Comparison of ENCODE assay signal across 24 cellular contexts in the genomic region with DNA sequence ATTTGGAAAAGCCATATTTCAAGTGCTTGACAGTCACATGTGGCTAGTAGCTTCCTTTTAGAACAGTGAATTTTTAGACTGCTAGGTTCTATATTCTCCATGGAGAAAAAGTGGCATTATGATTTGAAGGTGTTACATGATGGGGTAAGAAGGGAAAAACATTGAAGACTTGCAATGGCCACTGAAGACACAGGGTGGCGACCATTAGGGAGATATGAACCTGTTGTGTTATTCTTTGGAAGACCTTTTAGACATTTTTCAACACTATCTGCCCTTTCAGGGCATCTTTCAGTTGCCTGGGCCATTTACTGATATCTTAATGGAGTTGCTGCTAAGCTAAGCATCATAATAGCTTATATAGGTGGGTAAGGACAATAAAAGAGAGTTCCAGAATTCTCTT.
"Had no signal": no experiment of that assay in that cellular context is flagged by ENCODE, and none has a peak within 500 bp of the region (broad histone marks: within the 10 kb centered on the region; RNA-seq: fewer than 3 reads in every experiment).

No MANE protein-coding gene starts in this region.

- H3K4me1 ChIP-seq: colonic mucosa, psoas muscle, right atrium auricular region, thyroid gland, upper lobe of right lung had no signal

- H3K27ac Mint-ChIP-seq: activated CD4-positive, alpha-beta memory T cell treated with anti-CD3 and anti-CD28 coated beads for 36 hours; activated naive CD4-positive, alpha-beta T cell treated with anti-CD3 and anti-CD28 coated beads, Interleukin-2, amount 10 ng/mL, durations not matched to agents 7 days and 5 days; effector memory CD8-positive, alpha-beta T cell; memory B cell; stimulated activated naive CD8-positive, alpha-beta T cell treated with anti-CD3 and anti-CD28 coated beads, Interleukin-15, Interleukin-2, amounts not matched to agents 100 ng/mL and 50 ng/mL, for 24 hours; T-helper 1 cell treated with Interleukin-12 subunit alpha and Interleukin-12 subunit beta and Interleukin-4 antibody, amounts not matched to agents 30 μg/mL and 1 μg/mL, for 36 hours had no signal

- H3K36me3 Mint-ChIP-seq: activated CD4-positive, alpha-beta memory T cell treated with anti-CD3 and anti-CD28 coated beads for 36 hours; activated naive CD4-positive, alpha-beta T cell treated with anti-CD3 and anti-CD28 coated beads, Interleukin-2, amount 10 ng/mL, durations not matched to agents 7 days and 5 days; memory B cell had no signal

- H3K4me3 Mint-ChIP-seq: activated CD4-positive, alpha-beta memory T cell treated with anti-CD3 and anti-CD28 coated beads for 36 hours; activated naive CD4-positive, alpha-beta T cell treated with anti-CD3 and anti-CD28 coated beads, Interleukin-2, amount 10 ng/mL, durations not matched to agents 7 days and 5 days; effector memory CD8-positive, alpha-beta T cell; memory B cell; nephron; stimulated activated naive CD8-positive, alpha-beta T cell treated with anti-CD3 and anti-CD28 coated beads, Interleukin-15, Interleukin-2, amounts not matched to agents 100 ng/mL and 50 ng/mL, for 24 hours; T-helper 1 cell treated with Interleukin-12 subunit alpha and Interleukin-12 subunit beta and Interleukin-4 antibody, amounts not matched to agents 30 μg/mL and 1 μg/mL, for 36 hours had no signal

- DNase-seq: activated CD4-positive, alpha-beta memory T cell treated with anti-CD3 and anti-CD28 coated beads for 36 hours; activated CD4-positive, alpha-beta T cell treated with anti-CD3 and anti-CD28 coated beads for 48 hours; activated effector memory CD4-positive, alpha-beta T cell treated with anti-CD3 and anti-CD28 coated beads, Interleukin-2, amount 50 U/mL, for 16 hours; activated naive CD4-positive, alpha-beta T cell treated with anti-CD3 and anti-CD28 coated beads, Interleukin-2, amount 10 ng/mL, durations not matched to agents 7 days and 5 days; activated T-cell treated with anti-CD3 and anti-CD28 coated beads, Interleukin-2, amount 50 U/mL, for 48 hours; amygdala; colonic mucosa; dorsolateral prefrontal cortex; effector memory CD8-positive, alpha-beta T cell; pancreas; psoas muscle; stimulated activated CD4-positive, alpha-beta T cell treated with anti-CD3 and anti-CD28 coated beads, Interleukin-12 subunit alpha, Interleukin-12 subunit beta, amount 100 ng/mL, for 4 hours; stimulated activated CD4-positive, alpha-beta T cell treated with anti-CD3 and anti-CD28 coated beads, Interleukin-4, amount 100 ng/mL, for 4 hours; substantia nigra; T1000; thyroid gland; upper lobe of right lung had no signal

- H3K27me3 ChIP-seq: colonic mucosa, dorsolateral prefrontal cortex, pancreas, right atrium auricular region, thyroid gland, upper lobe of right lung had no signal

- H3K9me3 Mint-ChIP-seq: nephron; T-helper 1 cell treated with Interleukin-12 subunit alpha and Interleukin-12 subunit beta and Interleukin-4 antibody, amounts not matched to agents 30 μg/mL and 1 μg/mL, for 36 hours had no signal

- FAIRE-seq: bronchial epithelial cell, islet of Langerhans, pancreas had no signal

- H3K9me3 ChIP-seq: colonic mucosa, pancreas, psoas muscle, right atrium auricular region, thyroid gland, upper lobe of right lung had no signal

- H3K27ac ChIP-seq: colonic mucosa, dorsolateral prefrontal cortex, pancreas, psoas muscle, right atrium auricular region, thyroid gland, upper lobe of right lung had no signal

- H3K4me1 Mint-ChIP-seq: activated naive CD4-positive, alpha-beta T cell treated with anti-CD3 and anti-CD28 coated beads, Interleukin-2, amount 10 ng/mL, durations not matched to agents 7 days and 5 days; memory B cell had no signal

- H3K4me3 ChIP-seq: colonic mucosa, dorsolateral prefrontal cortex, pancreas, psoas muscle, right atrium auricular region, thyroid gland, upper lobe of right lung had no signal

- H3K27me3 Mint-ChIP-seq: activated CD4-positive, alpha-beta memory T cell treated with anti-CD3 and anti-CD28 coated beads for 36 hours; activated naive CD4-positive, alpha-beta T cell treated with anti-CD3 and anti-CD28 coated beads, Interleukin-2, amount 10 ng/mL, durations not matched to agents 7 days and 5 days; effector memory CD8-positive, alpha-beta T cell; memory B cell; stimulated activated naive CD8-positive, alpha-beta T cell treated with anti-CD3 and anti-CD28 coated beads, Interleukin-15, Interleukin-2, amounts not matched to agents 100 ng/mL and 50 ng/mL, for 24 hours had no signal

- ATAC-seq: effector memory CD8-positive, alpha-beta T cell; pancreas; psoas muscle; upper lobe of right lung had no signal

- H3K36me3 ChIP-seq: colonic mucosa, pancreas, right atrium auricular region, thyroid gland, upper lobe of right lung had no signal
